ENCODE assay signal across 8 cellular contexts in the genomic region with DNA sequence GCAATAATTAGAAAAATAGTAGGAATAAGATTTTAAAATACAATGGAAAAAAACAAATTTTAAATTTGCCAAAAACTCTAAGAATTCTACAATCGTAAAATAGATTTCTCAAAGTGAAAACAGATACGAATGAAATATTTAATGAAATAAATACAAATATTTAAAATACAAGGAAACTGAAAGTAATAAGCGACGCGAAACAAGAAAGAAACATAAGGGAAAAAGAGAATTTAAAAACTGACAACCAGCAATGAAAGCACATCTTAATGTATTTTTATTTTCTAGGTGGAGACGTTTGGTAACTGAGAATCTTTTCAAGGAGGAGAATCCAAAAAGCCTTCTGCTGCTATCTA. TPM values are rescaled to one million over a fixed set of nuclear protein-coding genes. Genes with fewer than 3 reads are reported as not detected.
DNase-seq lines count a peak whose midpoint lies in the region; ATAC-seq and TF ChIP-seq lines count a peak whose summit lies in the region.

No MANE protein-coding gene starts in this region.

- intact Hi-C loops in gastrocnemius medialis (cut with DNase I; ENCODE audit: low total_unique reads), result loop anchor here (2.0 kb wide), 1 partner anchor 228 kb away; a partner anchor contains a TSS

- peaks cover 5 to 9% of the 10 kb centered on the region in 2 donors for H3K4me1 ChIP-seq in gastrocnemius medialis

- peak overlapping the region; percentile 66 for H3K4me3 ChIP-seq in GM12865 (ENCODE audit: low read depth, low read length)
- peak overlapping the region; percentile 91 for H3K4me3 ChIP-seq in SK-N-MC
- peak overlapping the region; percentile 71 for H3K4me3 ChIP-seq in fibroblast of pulmonary artery (replicated peaks; ENCODE audit: low read depth, low read length)
- peak overlapping the region; percentile 69 to 93 (median 82) for H3K4me3 ChIP-seq in gastrocnemius medialis

- H3K36me3 ChIP-seq in SK-N-MC (ENCODE audit: insufficient read depth, low read length) (no peaks in the 10 kb centered on the region), gastrocnemius medialis (no peaks in the 10 kb centered on the region)

- H3K27ac ChIP-seq in SK-N-MC, result peak overlapping the region; percentile 82
- H3K27ac ChIP-seq in gastrocnemius medialis, result peak overlapping the region; percentile 96 to 99 (median 97)

- DNase-seq in GM12865 (ENCODE audit: low read depth) (no peak), SK-N-MC (ENCODE audit: low read depth, low spot score) (no peak), fibroblast of pulmonary artery (ENCODE audit: low read depth) (no peak), gastrocnemius medialis (no peak), NCI-H526 (lab: John Stamatoyannopoulos, UW) (no peak), Kasumi-1 (lab: John Stamatoyannopoulos, UW) (no peak), CD1c-positive myeloid dendritic cell (ENCODE audit: extremely low spot score) (no peak)

- in situ Hi-C loops in gastrocnemius medialis (cut with MboI; ENCODE audit: low sequenced_read_pairs in 4 of 4), result loop anchor here in 2 of 4 donors (25.0 kb wide), 2 partner anchors 127 to 227 kb away; a partner anchor contains a TSS

- TF ChIP-seq POLR2A in gastrocnemius medialis (IDR thresholded peaks at IDR 0.05), result no peak

- ATAC-seq in gastrocnemius medialis (no peak), HG03196 (IDR thresholded peaks at IDR 0.05; ENCODE audit: unreplicated experiment) (no peak)

- H3K9me3 ChIP-seq in SK-N-MC (ENCODE audit: low read depth, low read length) (no peaks in the 10 kb centered on the region), gastrocnemius medialis (no peaks in the 10 kb centered on the region)

- TF ChIP-seq CTCF in GM12865 (IDR thresholded peaks at IDR 0.05; ENCODE audit: insufficient read depth, low read depth, low read length, missing control alignments), result no peak
- TF ChIP-seq CTCF in fibroblast of pulmonary artery (IDR thresholded peaks at IDR 0.05; ENCODE audit: low read length, missing control alignments), result no peak
- no peak for TF ChIP-seq CTCF in gastrocnemius medialis (IDR thresholded peaks at IDR 0.05 in 4 of 5, conservative IDR thresholded peaks at IDR 0.05 in 1 of 5)

- peak overlapping the region; percentile 78 for H3K9ac ChIP-seq in SK-N-MC (ENCODE audit: insufficient read length)

- H3K27me3 ChIP-seq in gastrocnemius medialis, result no peaks in the 10 kb centered on the region

RNA-seq across cellular contexts. Expression of a gene that starts 1.0 kb away (rescaled TPM):
- total RNA-seq in gastrocnemius medialis, result 1 to 10 TPM; 1.1 to 3.3 (median 1.4) TPM
